In the genomic region with DNA sequence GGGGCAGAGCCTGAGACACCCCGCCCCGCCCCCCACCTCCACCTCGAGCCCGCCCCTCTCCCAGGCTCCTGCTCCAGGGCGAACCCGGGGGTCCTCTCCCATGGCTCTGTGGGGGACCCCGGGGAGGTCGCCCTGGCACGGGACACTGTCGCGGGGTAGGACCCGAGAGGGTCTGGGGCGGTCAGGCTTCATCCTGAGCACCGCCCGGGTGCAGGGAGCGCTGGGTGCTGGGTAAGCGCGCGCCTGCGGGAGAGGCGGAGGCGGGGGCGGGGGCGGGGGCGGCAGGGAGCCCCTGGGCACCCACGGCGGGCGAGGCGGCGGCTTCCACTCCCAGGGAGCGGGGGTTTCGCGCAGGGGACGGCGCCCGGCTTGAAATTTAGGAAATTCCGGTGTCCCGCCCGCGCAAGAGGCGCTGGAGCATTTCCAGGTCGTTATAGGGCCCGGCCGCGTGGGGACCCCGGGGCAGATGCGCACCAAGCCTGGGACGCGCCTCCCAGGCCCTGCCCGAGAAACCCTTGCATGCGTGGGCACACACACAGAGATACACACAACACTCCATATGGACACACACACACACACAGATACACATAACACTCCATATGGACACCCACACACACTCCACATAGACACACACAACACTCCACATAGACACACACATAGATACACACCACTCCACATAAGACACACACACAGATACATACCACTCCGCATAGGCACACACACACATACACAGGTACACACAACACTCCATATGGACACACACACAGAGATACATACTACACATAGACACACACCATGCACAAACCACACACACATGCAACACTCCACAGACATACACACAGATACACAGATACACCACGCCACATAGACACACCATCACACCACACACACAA, we compare ENCODE assay signal across 9 cellular contexts. TPM values are rescaled to one million over a fixed set of nuclear protein-coding genes. Genes with fewer than 3 reads are reported as not detected.
DNase-seq lines count a peak whose midpoint lies in the region; ATAC-seq and TF ChIP-seq lines count a peak whose summit lies in the region.
"Had no signal": no experiment of that assay in that cellular context is flagged by ENCODE, and none has a peak within 500 bp of the region (broad histone marks: within the 10 kb centered on the region; RNA-seq: fewer than 3 reads in every experiment).

No MANE protein-coding gene starts in this region.

- H3K27me3 ChIP-seq in CD4-positive, alpha-beta memory T cell (ENCODE audit: insufficient read depth, low read length), result no peaks in the 10 kb centered on the region
- H3K27me3 ChIP-seq in HL-60 (ENCODE audit: insufficient read depth, poor library complexity, severe bottlenecking) (peaks cover 2% of the 10 kb centered on the region), iPS-15b (ENCODE audit: control insufficient read depth, insufficient read depth, low read length) (peaks cover 34% of the 10 kb centered on the region)

- peaks cover 29% of the 10 kb centered on the region for H3K4me1 ChIP-seq in CD4-positive, alpha-beta memory T cell (ENCODE audit: insufficient read depth, low read length)
- H3K4me1 ChIP-seq in iPS-15b (ENCODE audit: control insufficient read depth, insufficient read depth, low read length), result no peaks in the 10 kb centered on the region

- H3K4me3 Mint-ChIP-seq in CD4-positive, alpha-beta memory T cell, result no peak overlapping the region
- H3K4me3 Mint-ChIP-seq in activated T-cell treated with anti-CD3 and anti-CD28 coated beads, Interleukin-2, amount 50 U/mL, for 4 hours, result no peak overlapping the region

- peak; percentile 57 to 77 (median 67) for DNase-seq in CD4-positive, alpha-beta memory T cell
- peak; percentile 28 to 42 for DNase-seq in HL-60 (ENCODE audit: low read depth in 1 of 2, low spot score in 1 of 2)
- DNase-seq in activated T-cell treated with anti-CD3 and anti-CD28 coated beads, Interleukin-2, amount 50 U/mL, for 4 hours, result peak; percentile 67
- DNase-seq in stimulated activated CD8-positive, alpha-beta memory T cell treated with anti-CD3 and anti-CD28 coated beads, Interleukin-15, amount 100 ng/mL, for 4 hours (ENCODE audit: low read depth in 2 of 2), result peak; percentile 43 to 50
- no peak for DNase-seq in hippocampal formation (lab: John Stamatoyannopoulos, UW)
- DNase-seq in NAMALWA (ENCODE audit: low spot score), result no peak

- H3K36me3 ChIP-seq in CD4-positive, alpha-beta memory T cell (ENCODE audit: insufficient read depth, low read length), result no peaks in the 10 kb centered on the region
- peaks cover 2% of the 10 kb centered on the region for H3K36me3 ChIP-seq in iPS-15b (ENCODE audit: control insufficient read depth, insufficient read depth, low read length)

- peaks cover 3 to 21% (median 15%) of the 10 kb centered on the region in 8 donors for H3K9me3 Mint-ChIP-seq in CD4-positive, alpha-beta memory T cell
- H3K9me3 Mint-ChIP-seq in activated T-cell treated with anti-CD3 and anti-CD28 coated beads, Interleukin-2, amount 50 U/mL, for 4 hours, result peaks cover 16% of the 10 kb centered on the region

- H3K27ac ChIP-seq in CD4-positive, alpha-beta memory T cell (ENCODE audit: low read depth, low read length), result peak overlapping the region; percentile 40
- no peak overlapping the region for H3K27ac ChIP-seq in HL-60 (replicated peaks)
- H3K27ac ChIP-seq: epithelial cell of prostate had no signal

- H3K9me3 ChIP-seq in CD4-positive, alpha-beta memory T cell (ENCODE audit: control insufficient read depth in 1 of 2, low read length in 2 of 2), result peaks cover 0 to 6% of the 10 kb centered on the region in 2 donors
- H3K9me3 ChIP-seq in iPS-15b (ENCODE audit: control insufficient read depth, insufficient read depth, low read length), result peaks cover 6% of the 10 kb centered on the region

- H3K36me3 Mint-ChIP-seq in CD4-positive, alpha-beta memory T cell, result peaks cover 6% of the 10 kb centered on the region in 2 donors
- peaks cover 2% of the 10 kb centered on the region for H3K36me3 Mint-ChIP-seq in activated T-cell treated with anti-CD3 and anti-CD28 coated beads, Interleukin-2, amount 50 U/mL, for 4 hours (ENCODE audit: insufficient read depth)

- H3K27ac Mint-ChIP-seq in CD4-positive, alpha-beta memory T cell, result no peak overlapping the region

- peak overlapping the region in 1 of 2 donors; percentile 18 for H3K4me3 ChIP-seq in CD4-positive, alpha-beta memory T cell (ENCODE audit: low read length in 2 of 2)
- H3K4me3 ChIP-seq in HL-60 (replicated peaks; ENCODE audit: insufficient read depth, low read length) (peak overlapping the region; percentile 55), iPS-15b (ENCODE audit: low read depth, low read length) (peak overlapping the region; percentile 51)

- ATAC-seq in activated T-cell treated with anti-CD3 and anti-CD28 coated beads, Interleukin-2, amount 50 U/mL, for 4 hours, result peak; percentile 45 to 51
- ATAC-seq in HG03196 (IDR thresholded peaks at IDR 0.05; ENCODE audit: unreplicated experiment), result no peak

- peaks cover 9 to 15% (median 11%) of the 10 kb centered on the region in 4 donors for H3K4me1 Mint-ChIP-seq in CD4-positive, alpha-beta memory T cell
- H3K4me1 Mint-ChIP-seq in activated T-cell treated with anti-CD3 and anti-CD28 coated beads, Interleukin-2, amount 50 U/mL, for 4 hours (ENCODE audit: low read depth), result peaks cover 9% of the 10 kb centered on the region

- POLR2A ChIA-PET in CD4-positive, alpha-beta memory T cell (lab: Charles Lee; ENCODE audit: partially characterized antibody), result no interaction called here

- CTCF ChIA-PET in CD4-positive, alpha-beta memory T cell (lab: Charles Lee; ENCODE audit: partially characterized antibody), result no interaction called here

- H3K27me3 Mint-ChIP-seq in CD4-positive, alpha-beta memory T cell, result peaks cover 2 to 8% of the 10 kb centered on the region in 2 donors
- H3K27me3 Mint-ChIP-seq in activated T-cell treated with anti-CD3 and anti-CD28 coated beads, Interleukin-2, amount 50 U/mL, for 4 hours (ENCODE audit: low read depth), result peaks cover 14% of the 10 kb centered on the region

- H3K9ac ChIP-seq in iPS-15b (ENCODE audit: low read depth, low read length), result no peak overlapping the region

- intact Hi-C loops in CD4-positive, alpha-beta memory T cell (cut with micrococcal nuclease), result loop anchor here (1.0 to 5.0 kb wide), 4 partner anchors 24 to 304 kb away; a partner anchor contains a TSS

- no peak for TF ChIP-seq CTCF in HL-60 (IDR thresholded peaks at IDR 0.05; ENCODE audit: insufficient read depth, low read length)

RNA-seq across cellular contexts. Expression of a gene that starts 48.7 kb away (rescaled TPM):
- 1 to 10 TPM; 8.0 to 9.8 TPM for total RNA-seq in CD4-positive, alpha-beta memory T cell
- 1 to 10 TPM; 7.4 to 8.5 TPM for polyA plus RNA-seq in CD4-positive, alpha-beta memory T cell
- total RNA-seq in activated T-cell treated with anti-CD3 and anti-CD28 coated beads, Interleukin-2, amount 50 U/mL, for 4 hours, result 10 to 100 TPM; 69.0 to 94.9 (median 77.7) TPM

RNA-seq across cellular contexts. Expression of a gene that starts 52.6 kb away (rescaled TPM):
- 1 to 10 TPM in 1 of 2 experiments, under 1 TPM in 1; 0.99 to 1.6 TPM for total RNA-seq in CD4-positive, alpha-beta memory T cell
- 1 to 10 TPM in 1 of 2 donors, under 1 TPM in 1; 0.36 to 1.1 TPM for polyA plus RNA-seq in CD4-positive, alpha-beta memory T cell
- total RNA-seq in activated T-cell treated with anti-CD3 and anti-CD28 coated beads, Interleukin-2, amount 50 U/mL, for 4 hours, result 1 to 10 TPM; 2.7 to 5.7 (median 4.8) TPM

Comparison
In these comparisons a context has a peak if more than half of its experiments do, and no peak if none do; other contexts are left out.
1. DNase-seq: peak in CD4-positive, alpha-beta memory T cell (5 of 5), HL-60 (2 of 2), activated T-cell treated with anti-CD3 and anti-CD28 coated beads, Interleukin-2, amount 50 U/mL, for 4 hours (single experiment) and stimulated activated CD8-positive, alpha-beta memory T cell treated with anti-CD3 and anti-CD28 coated beads, Interleukin-15, amount 100 ng/mL, for 4 hours (2 of 2); none in hippocampal formation (0 of 2) and NAMALWA (single experiment).
2. RNA of a gene that starts 48.7 kb away (total RNA-seq): 69.0 to 94.9 TPM in activated T-cell treated with anti-CD3 and anti-CD28 coated beads, Interleukin-2, amount 50 U/mL, for 4 hours; 8.0 to 9.8 TPM in CD4-positive, alpha-beta memory T cell; every median in the first group is over 4 times any median in the second.